15 cellular contexts compared by ENCODE assay signal in genomic region chr1:4086921-4087320, GRCh38.
DNase-seq lines count a peak whose midpoint lies in the region; TF ChIP-seq lines count a peak whose summit lies in the region.
"Had no signal": no experiment of that assay in that cellular context is flagged by ENCODE, and none has a peak within 500 bp of the region (broad histone marks: within the 10 kb centered on the region; RNA-seq: fewer than 3 reads in every experiment).

No MANE protein-coding gene starts in this region.

- no peak overlapping the region for H3K4me3 ChIP-seq in Karpas-422 (ENCODE audit: low read length)
- no peak overlapping the region for H3K4me3 ChIP-seq in Peyer's patch
- H3K4me3 ChIP-seq: GM23248, HAP-1 had no signal

- H3K79me2 ChIP-seq in Karpas-422 (ENCODE audit: low read length) = no peaks in the 10 kb centered on the region

- no peaks in the 10 kb centered on the region for H3K4me1 Mint-ChIP-seq in chondrocyte (ENCODE audit: low read depth)
- H3K4me1 Mint-ChIP-seq: CD8-positive, alpha-beta memory T cell had no signal

- no peak overlapping the region for H3K4me2 ChIP-seq in Karpas-422 (ENCODE audit: low read depth, low read length, poor library complexity, severe bottlenecking)

- H3K27ac Mint-ChIP-seq in chondrocyte (ENCODE audit: unreplicated experiment) = no peak overlapping the region
- H3K27ac Mint-ChIP-seq: CD4-positive, CD25-positive, alpha-beta regulatory T cell had no signal

- H3K27me3 ChIP-seq in Karpas-422 (ENCODE audit: low read length) (no peaks in the 10 kb centered on the region), Peyer's patch (no peaks in the 10 kb centered on the region)
- H3K27me3 ChIP-seq: BE2C had no signal

- H3K9me2 ChIP-seq in Karpas-422 (replicated peaks; ENCODE audit: insufficient read depth, low read length) = no peaks in the 10 kb centered on the region

- DNase-seq in Karpas-422 = peak; percentile 46
- DNase-seq in Peyer's patch = peak in 2 of 3 donors; percentile 7 to 9
- peak; percentile 67 for DNase-seq in mesenteric fat pad (ENCODE audit: low spot score)
- no peak for DNase-seq in chondrocyte (ENCODE audit: low spot score)
- no peak for DNase-seq in midbrain (lab: John Stamatoyannopoulos, UW)
- no peak for DNase-seq in NCI-H526 treated with DMSO at 0.1 percent for 48 hours (lab: John Stamatoyannopoulos, UW)
- DNase-seq: BE2C; C1 segment of cervical spinal cord; CD4-positive, CD25-positive, alpha-beta regulatory T cell; CD8-positive, alpha-beta memory T cell; COR-L47; DMS 273 treated with DMSO at 0.1 percent for 48 hours; GM23248; IMR-90 had no signal

- H4K20me1 ChIP-seq in Karpas-422 (ENCODE audit: insufficient read depth, low read depth, low read length) = no peaks in the 10 kb centered on the region

- H3K27ac ChIP-seq in Karpas-422 (ENCODE audit: low read length) (no peak overlapping the region), Peyer's patch (no peak overlapping the region)
- H3K27ac ChIP-seq: GM23248 had no signal

- peaks cover 6% of the 10 kb centered on the region; the same call in 1 of the 2 replicates for H3K4me1 ChIP-seq in Karpas-422 (ENCODE audit: low read length)
- H3K4me1 ChIP-seq in Peyer's patch = no peaks in the 10 kb centered on the region
- H3K4me1 ChIP-seq: BE2C, HAP-1 had no signal

- no peak for TF ChIP-seq POLR2A in Peyer's patch (IDR thresholded peaks at IDR 0.05)

- no peak overlapping the region for H2AFZ ChIP-seq in Karpas-422 (ENCODE audit: low read length)
- H2AFZ ChIP-seq: GM23248 had no signal

- TF ChIP-seq CTCF in Peyer's patch (IDR thresholded peaks at IDR 0.05) (no peak), chondrocyte (IDR thresholded peaks at IDR 0.05) (no peak)

- no peak overlapping the region for H3K9ac ChIP-seq in Karpas-422 (ENCODE audit: low read length)
- H3K9ac ChIP-seq: GM23248 had no signal

- peaks cover 30% of the 10 kb centered on the region for H3K9me3 Mint-ChIP-seq in chondrocyte (ENCODE audit: low read depth)

- H3K27me3 Mint-ChIP-seq in chondrocyte (ENCODE audit: low read depth) = peaks cover 3% of the 10 kb centered on the region
- H3K27me3 Mint-ChIP-seq: CD4-positive, CD25-positive, alpha-beta regulatory T cell had no signal

- no peak overlapping the region for H3K4me3 Mint-ChIP-seq in chondrocyte (ENCODE audit: unreplicated experiment)
- H3K4me3 Mint-ChIP-seq: CD4-positive, CD25-positive, alpha-beta regulatory T cell; CD8-positive, alpha-beta memory T cell had no signal

- no peaks in the 10 kb centered on the region for H3K9me3 ChIP-seq in Karpas-422 (ENCODE audit: low read length)
- H3K9me3 ChIP-seq in Peyer's patch = peaks cover 0 to 8% (median 1%) of the 10 kb centered on the region in 4 donors
- H3K9me3 ChIP-seq: BE2C, HAP-1 had no signal

- H3K36me3 ChIP-seq in Karpas-422 (ENCODE audit: insufficient read depth, low read length) (no peaks in the 10 kb centered on the region), Peyer's patch (no peaks in the 10 kb centered on the region)
- H3K36me3 ChIP-seq: BE2C, HAP-1 had no signal

- no peaks in the 10 kb centered on the region for H3K36me3 Mint-ChIP-seq in chondrocyte (ENCODE audit: low read depth)
- H3K36me3 Mint-ChIP-seq: CD4-positive, CD25-positive, alpha-beta regulatory T cell; CD8-positive, alpha-beta memory T cell had no signal

Comparison
In these comparisons a context has a peak if more than half of its experiments do, and no peak if none do; other contexts are left out.
1. DNase-seq: peak in Karpas-422 (single experiment), Peyer's patch (2 of 3) and mesenteric fat pad (single experiment); none in chondrocyte (single experiment), midbrain (single experiment) and NCI-H526 treated with DMSO at 0.1 percent for 48 hours (single experiment).